Comparison of ENCODE assay signal across 9 cellular contexts in the genomic region with DNA sequence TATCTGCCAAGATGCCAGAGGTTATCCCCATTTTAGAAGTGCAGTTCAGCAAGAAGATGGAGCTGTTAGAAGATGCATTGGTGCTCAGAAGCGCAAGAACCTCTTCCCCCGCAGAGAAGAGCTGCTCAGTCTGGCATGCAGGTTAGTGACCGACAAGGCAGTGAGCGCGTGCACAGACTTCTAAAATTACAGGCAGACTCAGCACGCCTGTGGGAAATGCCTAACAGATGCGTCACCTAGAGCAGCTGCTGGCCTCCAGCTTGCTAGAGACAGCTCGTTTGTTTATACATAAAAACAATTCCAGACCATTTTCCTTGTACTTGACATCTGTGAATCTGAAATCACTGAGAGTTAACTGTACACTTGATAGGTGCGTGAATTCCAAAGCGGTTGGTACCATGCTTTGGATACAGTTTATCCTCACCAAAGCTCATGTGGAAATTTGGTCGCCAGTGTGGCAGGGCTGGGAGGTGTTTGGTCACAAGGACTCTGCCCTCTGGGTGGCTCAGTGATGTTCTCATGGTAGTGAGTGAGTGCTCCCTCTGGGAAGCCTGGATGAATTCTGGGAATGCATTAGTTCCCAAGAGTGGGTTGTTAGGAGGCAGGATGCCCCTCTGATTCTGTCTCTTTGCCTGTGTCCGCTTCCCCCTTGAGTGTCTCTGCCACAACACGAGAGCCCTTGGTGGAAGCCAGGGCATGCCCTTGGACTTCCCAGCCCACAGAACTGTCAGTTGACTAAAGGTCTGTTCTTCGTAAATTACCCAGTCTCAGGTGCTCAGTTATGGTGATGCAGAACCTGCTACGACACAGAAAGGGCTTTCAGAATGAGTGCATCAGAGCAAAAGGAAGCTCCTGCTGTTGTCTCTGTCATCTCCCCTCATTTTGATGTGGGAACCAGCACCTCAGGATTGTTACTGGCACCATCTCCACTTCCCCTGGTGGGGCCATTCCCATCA. TPM values are rescaled to one million over a fixed set of nuclear protein-coding genes. Genes with fewer than 3 reads are reported as not detected.
A peak's percentile ranks its signal among the peaks of the same experiment; 100 is the strongest.
DNase-seq lines count a peak whose midpoint lies in the region; ATAC-seq and TF ChIP-seq lines count a peak whose summit lies in the region.
"Had no signal": no experiment of that assay in that cellular context is flagged by ENCODE, and none has a peak within 500 bp of the region (broad histone marks: within the 10 kb centered on the region; RNA-seq: fewer than 3 reads in every experiment).

No MANE protein-coding gene starts in this region.

- intact Hi-C loops in mucosa of descending colon (cut with DNase I, micrococcal nuclease), result loop anchor here (5.0 to 10.0 kb wide), 3 partner anchors 185 to 275 kb away; partner anchors contain the start of gene WNT9A (in 2 of the 2)

- H3K27ac ChIP-seq in caudate nucleus (ENCODE audit: low read depth, low read length), result peak overlapping the region; percentile 54
- H3K27ac ChIP-seq: colonic mucosa had no signal

- no peak overlapping the region for H3K4me3 ChIP-seq in mucosa of descending colon
- H3K4me3 ChIP-seq: colonic mucosa had no signal

- DNase-seq in AG20443 (ENCODE audit: low spot score) (peak; percentile 95), NCI-H1694 (lab: John Stamatoyannopoulos, UW) (peak; percentile 87), caudate nucleus (lab: John Stamatoyannopoulos, UW) (peak in 3 of 61 donors; percentile 16 to 17 (median 17)), mucosa of descending colon (peak in 2 of 3 donors; percentile 29 to 54), SHP77 (lab: John Stamatoyannopoulos, UW) (no peak)
- DNase-seq in activated CD4-positive, alpha-beta T cell treated with anti-CD3 and anti-CD28 coated beads for 1 hour, result no peak
- DNase-seq: colonic mucosa had no signal

- H3K9me3 ChIP-seq in mucosa of descending colon, result no peaks in the 10 kb centered on the region
- H3K9me3 ChIP-seq: colonic mucosa had no signal

- no peak for ATAC-seq in mucosa of descending colon
- no peak for ATAC-seq in HG03175 (IDR thresholded peaks at IDR 0.05; ENCODE audit: unreplicated experiment)
- no peak for ATAC-seq in GM21529 (IDR thresholded peaks at IDR 0.05; ENCODE audit: unreplicated experiment)

- H3K4me1 ChIP-seq in mucosa of descending colon (ENCODE audit: low read depth), result peaks cover 22% of the 10 kb centered on the region

- TF ChIP-seq CTCF in mucosa of descending colon (IDR thresholded peaks at IDR 0.05), result no peak

- no peaks in the 10 kb centered on the region for H3K36me3 ChIP-seq in mucosa of descending colon (ENCODE audit: low read depth)
- H3K36me3 ChIP-seq: colonic mucosa had no signal

RNA-seq across cellular contexts. Expression of gene SNAP47, which starts 24.4 kb away (rescaled TPM):
- 10 to 100 TPM; 16.4 to 31.9 (median 27.6) TPM for total RNA-seq in mucosa of descending colon

RNA-seq across cellular contexts. Expression of gene JMJD4, which starts 24.5 kb away (rescaled TPM):
- 10 to 100 TPM; 12.3 to 18.1 (median 13.8) TPM for total RNA-seq in mucosa of descending colon

RNA-seq across cellular contexts. Expression of gene PRSS38, which starts 55.9 kb away (rescaled TPM):
- not detected for total RNA-seq in mucosa of descending colon
- total RNA-seq: colonic mucosa had no signal

Comparison
In these comparisons a context has a peak if more than half of its experiments do, and no peak if none do; other contexts are left out.
1. DNase-seq: peak in AG20443 (single experiment), NCI-H1694 (single experiment) and mucosa of descending colon (2 of 3); none in SHP77 (0 of 2) and activated CD4-positive, alpha-beta T cell treated with anti-CD3 and anti-CD28 coated beads for 1 hour (single experiment).